ENCODE assay signal across 20 cellular contexts in genomic region chr14:58960945-58961731, GRCh38.
"Had no signal": no experiment of that assay in that cellular context is flagged by ENCODE, and none has a peak within 500 bp of the region (broad histone marks: within the 10 kb centered on the region; RNA-seq: fewer than 3 reads in every experiment).

No MANE protein-coding gene starts in this region.

- H3K36me3 Mint-ChIP-seq: activated naive CD4-positive, alpha-beta T cell treated with anti-CD3 and anti-CD28 coated beads, Interleukin-2, amount 10 ng/mL, durations not matched to agents 7 days and 5 days; activated naive CD8-positive, alpha-beta T cell treated with anti-CD3 and anti-CD28 coated beads for 36 hours had no signal

- ATAC-seq: activated CD4-positive, CD25-positive, alpha-beta regulatory T cell treated with anti-CD3 and anti-CD28 coated beads, Interleukin-2, amount 50 U/mL, for 24 hours; activated CD8-positive, alpha-beta T cell treated with anti-CD3 and anti-CD28 coated beads for 36 hours; activated T-cell treated with anti-CD3 and anti-CD28 coated beads, Interleukin-2, amount 50 U/mL, for 72 hours had no signal

- H3K27me3 Mint-ChIP-seq: activated naive CD4-positive, alpha-beta T cell treated with anti-CD3 and anti-CD28 coated beads, Interleukin-2, amount 10 ng/mL, durations not matched to agents 7 days and 5 days; activated naive CD8-positive, alpha-beta T cell treated with anti-CD3 and anti-CD28 coated beads for 36 hours had no signal

- H3K27ac Mint-ChIP-seq: activated CD8-positive, alpha-beta T cell treated with anti-CD3 and anti-CD28 coated beads for 36 hours; activated naive CD4-positive, alpha-beta T cell treated with anti-CD3 and anti-CD28 coated beads, Interleukin-2, amount 10 ng/mL, durations not matched to agents 7 days and 5 days; activated naive CD8-positive, alpha-beta T cell treated with anti-CD3 and anti-CD28 coated beads for 36 hours; activated T-cell treated with anti-CD3 and anti-CD28 coated beads, Interleukin-2, amount 50 U/mL, for 72 hours; activated T-helper 2 cell treated with anti-CD3 and anti-CD28 coated beads, Interferon-gamma antibody, Interleukin-2, Interleukin-4, amounts not matched to agents 10 μg/mL and 5 μg/mL and 100 μg/mL, durations not matched to agents 14 hours and 24 hours and 36 hours; T-helper 1 cell treated with Interleukin-12 subunit alpha and Interleukin-12 subunit beta and Interleukin-4 antibody, amounts not matched to agents 30 μg/mL and 1 μg/mL, for 36 hours had no signal

- H3K36me3 ChIP-seq: Peyer's patch had no signal

- H3K9me3 Mint-ChIP-seq: activated CD8-positive, alpha-beta T cell treated with anti-CD3 and anti-CD28 coated beads for 36 hours; activated naive CD4-positive, alpha-beta T cell treated with anti-CD3 and anti-CD28 coated beads, Interleukin-2, amount 10 ng/mL, durations not matched to agents 7 days and 5 days; activated T-helper 2 cell treated with anti-CD3 and anti-CD28 coated beads, Interferon-gamma antibody, Interleukin-2, Interleukin-4, amounts not matched to agents 10 μg/mL and 5 μg/mL and 100 μg/mL, durations not matched to agents 14 hours and 24 hours and 36 hours; T-helper 1 cell treated with Interleukin-12 subunit alpha and Interleukin-12 subunit beta and Interleukin-4 antibody, amounts not matched to agents 30 μg/mL and 1 μg/mL, for 36 hours had no signal

- H3K4me1 ChIP-seq: Peyer's patch had no signal

- H3K4me3 ChIP-seq: Peyer's patch had no signal

- H3K9me3 ChIP-seq: Peyer's patch had no signal

- H3K27ac ChIP-seq: Peyer's patch, RWPE1 had no signal

- H3K4me1 Mint-ChIP-seq: activated naive CD8-positive, alpha-beta T cell treated with anti-CD3 and anti-CD28 coated beads for 36 hours had no signal

- H3K4me3 Mint-ChIP-seq: activated CD8-positive, alpha-beta T cell treated with anti-CD3 and anti-CD28 coated beads for 36 hours; activated naive CD4-positive, alpha-beta T cell treated with anti-CD3 and anti-CD28 coated beads, Interleukin-2, amount 10 ng/mL, durations not matched to agents 7 days and 5 days; activated naive CD8-positive, alpha-beta T cell treated with anti-CD3 and anti-CD28 coated beads for 36 hours; activated T-cell treated with anti-CD3 and anti-CD28 coated beads, Interleukin-2, amount 50 U/mL, for 72 hours; T-helper 1 cell treated with Interleukin-12 subunit alpha and Interleukin-12 subunit beta and Interleukin-4 antibody, amounts not matched to agents 30 μg/mL and 1 μg/mL, for 36 hours had no signal

- H3K27me3 ChIP-seq: Peyer's patch had no signal

- DNase-seq: activated CD4-positive, alpha-beta T cell treated with anti-CD3 and anti-CD28 coated beads for 4 hours; activated CD8-positive, alpha-beta memory T cell treated with anti-CD3 and anti-CD28 coated beads, Interleukin-2, amount 50 U/mL, for 4 hours; activated CD8-positive, alpha-beta T cell treated with anti-CD3 and anti-CD28 coated beads for 36 hours; activated gamma-delta T cell treated with Interleukin-2 at 50 U/mL for 16 hours; activated naive CD4-positive, alpha-beta T cell treated with anti-CD3 and anti-CD28 coated beads, Interleukin-2, amount 10 ng/mL, durations not matched to agents 7 days and 5 days; activated naive CD8-positive, alpha-beta T cell treated with anti-CD3 and anti-CD28 coated beads for 36 hours; activated T-cell treated with anti-CD3 and anti-CD28 coated beads, Interleukin-2, amount 50 U/mL, for 72 hours; Kasumi-1; KBM-7; NCI-H1105 treated with DMSO at 0.1 percent for 48 hours; NCI-H1436 treated with DMSO at 0.1 percent for 48 hours; NCI-H187; NCI-H2081; NCI-H524; Peyer's patch; SHP77 treated with DMSO at 0.1 percent for 48 hours had no signal
